8 cellular contexts compared by ENCODE assay signal in genomic region chr11:86174101-86175046, GRCh38.
DNase-seq lines count a peak whose midpoint lies in the region; ATAC-seq and TF ChIP-seq lines count a peak whose summit lies in the region.

No MANE protein-coding gene starts in this region.

- ATAC-seq in Right ventricle myocardium superior (ENCODE audit: poor library complexity) (peak; percentile 93), HG02970 (IDR thresholded peaks at IDR 0.05; ENCODE audit: low FRiP score, unreplicated experiment) (no peak), HG03457 (IDR thresholded peaks at IDR 0.05; ENCODE audit: unreplicated experiment) (no peak)

- H3K36me3 Mint-ChIP-seq in activated CD4-positive, alpha-beta memory T cell treated with anti-CD3 and anti-CD28 coated beads for 36 hours, result no peaks in the 10 kb centered on the region

- peaks cover 28% of the 10 kb centered on the region for H3K4me1 Mint-ChIP-seq in activated CD4-positive, alpha-beta memory T cell treated with anti-CD3 and anti-CD28 coated beads for 36 hours (ENCODE audit: low read depth)

- peak overlapping the region; percentile 61 to 77 (median 74) for H3K27ac ChIP-seq in sigmoid colon

- CTCF ChIA-PET in activated CD4-positive, alpha-beta memory T cell treated with anti-CD3 and anti-CD28 coated beads for 36 hours (lab: Charles Lee), result interaction anchor here (1.4 to 3.1 kb wide), 2 partner anchors 19 to 20 kb away, joined by 4 to 23 read pairs; no protein-coding TSS in a partner anchor

- H3K27me3 ChIP-seq in sigmoid colon, result no peaks in the 10 kb centered on the region

- 74 to 85% methylated on average over 8 of the region's 8 CpGs for WGBS in sigmoid colon, 2 donors

- no peak overlapping the region for H3K4me3 ChIP-seq in sigmoid colon

- no peaks in the 10 kb centered on the region for H3K9me3 ChIP-seq in sigmoid colon

- no peak overlapping the region for H3K4me3 Mint-ChIP-seq in activated CD4-positive, alpha-beta memory T cell treated with anti-CD3 and anti-CD28 coated beads for 36 hours

- H3K36me3 ChIP-seq in sigmoid colon, result no peaks in the 10 kb centered on the region

- DNase-seq in ELR (ENCODE audit: low read depth), result peak; percentile 94
- peak; percentile 36 for DNase-seq in activated CD4-positive, alpha-beta memory T cell treated with anti-CD3 and anti-CD28 coated beads for 36 hours
- peak; percentile 88 for DNase-seq in Right ventricle myocardium superior
- DNase-seq in sigmoid colon, result peak; percentile 74
- no peak for DNase-seq in activated naive CD4-positive, alpha-beta T cell (lab: John Stamatoyannopoulos, UW)
- DNase-seq in SK-N-DZ (ENCODE audit: low spot score), result no peak

- H3K4me1 ChIP-seq in sigmoid colon, result peaks cover 0 to 24% (median 17%) of the 10 kb centered on the region in 4 donors

- no peaks in the 10 kb centered on the region for H3K27me3 Mint-ChIP-seq in activated CD4-positive, alpha-beta memory T cell treated with anti-CD3 and anti-CD28 coated beads for 36 hours

- no peak overlapping the region for H3K27ac Mint-ChIP-seq in activated CD4-positive, alpha-beta memory T cell treated with anti-CD3 and anti-CD28 coated beads for 36 hours

- POLR2A ChIA-PET in activated CD4-positive, alpha-beta memory T cell treated with anti-CD3 and anti-CD28 coated beads for 36 hours (lab: Charles Lee), result interaction anchor here (1.3 kb wide), 1 partner anchor 9 kb away, joined by 4 read pairs; no protein-coding TSS in a partner anchor

- no peak for TF ChIP-seq EP300 in sigmoid colon (IDR thresholded peaks at IDR 0.05)

- H3K9me3 Mint-ChIP-seq in activated CD4-positive, alpha-beta memory T cell treated with anti-CD3 and anti-CD28 coated beads for 36 hours, result no peaks in the 10 kb centered on the region

- intact Hi-C loops in activated CD4-positive, alpha-beta memory T cell treated with anti-CD3 and anti-CD28 coated beads for 36 hours (cut with micrococcal nuclease), result loop anchor here (5.0 kb wide), 1 partner anchor 57 kb away; no protein-coding TSS in a partner anchor
- intact Hi-C loops in Right ventricle myocardium superior (cut with DNase I), result no loop called here
- intact Hi-C loops in sigmoid colon (cut with DNase I), result no loop called here

- no peak for TF ChIP-seq POLR2A in sigmoid colon (IDR thresholded peaks at IDR 0.05)

- no peak for TF ChIP-seq CTCF in sigmoid colon (IDR thresholded peaks at IDR 0.05)

Comparison
In these comparisons a context has a peak if more than half of its experiments do, and no peak if none do; other contexts are left out.
1. DNase-seq: peak in ELR (single experiment), activated CD4-positive, alpha-beta memory T cell treated with anti-CD3 and anti-CD28 coated beads for 36 hours (single experiment), Right ventricle myocardium superior (single experiment) and sigmoid colon (single experiment); none in activated naive CD4-positive, alpha-beta T cell (0 of 4) and SK-N-DZ (single experiment).